8 cellular contexts compared by ENCODE assay signal in the genomic region with DNA sequence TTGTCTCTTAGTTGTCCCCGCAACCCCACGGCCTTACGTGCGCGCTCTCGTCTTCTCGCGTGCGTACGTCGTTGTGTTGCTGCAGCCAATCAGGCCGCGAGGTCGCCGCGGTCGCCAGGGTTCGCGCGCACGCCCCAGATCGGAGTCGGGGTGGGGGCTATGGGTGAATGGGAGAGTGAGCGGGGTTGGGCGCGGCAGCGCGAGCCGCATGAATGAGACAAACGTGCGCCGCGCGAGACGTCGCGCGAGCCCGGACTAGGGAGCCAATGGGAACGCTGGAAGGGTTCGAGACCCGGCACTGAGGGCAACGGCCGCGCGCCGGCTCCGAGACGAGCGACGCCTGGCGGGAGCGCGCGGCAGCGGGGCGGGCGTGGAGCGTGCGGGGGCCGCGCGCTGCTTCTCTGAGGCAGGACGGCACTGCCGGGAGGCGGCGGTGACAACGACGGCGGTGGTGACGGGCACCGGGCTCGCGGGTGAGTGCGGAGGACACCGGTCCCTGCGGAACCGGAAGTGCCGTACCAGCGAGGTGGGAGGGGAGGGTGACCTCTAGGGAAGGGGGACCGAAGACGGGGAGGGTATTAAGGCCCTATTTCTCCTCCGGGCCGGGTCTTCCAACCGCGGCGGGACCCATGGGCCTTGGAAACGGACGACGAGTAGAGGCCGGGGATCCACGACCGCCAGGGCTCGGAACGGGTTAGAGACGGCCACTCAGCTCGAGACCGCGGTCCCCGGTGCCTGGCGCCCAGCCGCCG. TPM values are rescaled to one million over a fixed set of nuclear protein-coding genes. Genes with fewer than 3 reads are reported as not detected.
DNase-seq lines count a peak whose midpoint lies in the region; ATAC-seq lines count a peak whose summit lies in the region.

TSS of gene ZDHHC5 (plus strand) at position 400 of the 752 bp plus-strand sequence. CDS start 4,977 bp downstream, outside the sequence.

- peak within 1 kb of the TSS; percentile 76 to 99 (median 96) for H3K4me3 ChIP-seq in BLaER1 treated with 17β-estradiol and CSF1 and Interleukin-3, amounts not matched to agents 10 nM and 100 nM

- peaks cover 46% of the 10 kb centered on the region for H3K4me1 Mint-ChIP-seq in activated CD4-positive, alpha-beta T cell treated with anti-CD3 and anti-CD28 coated beads, Interleukin-2, amount 10 ng/mL, durations not matched to agents 7 days and 5 days

- H4K20me1 ChIP-seq in BLaER1 treated with 17β-estradiol and CSF1 and Interleukin-3, amounts not matched to agents 10 nM and 100 nM = peaks cover 33 to 49% (median 42%) of the 10 kb centered on the region in 11 experiments

- POLR2A ChIA-PET in activated CD4-positive, alpha-beta T cell treated with anti-CD3 and anti-CD28 coated beads, Interleukin-2, amount 10 ng/mL, durations not matched to agents 7 days and 5 days (lab: Charles Lee) = no interaction called here

- peaks cover 25% of the 10 kb centered on the region for H3K36me3 Mint-ChIP-seq in activated CD4-positive, alpha-beta T cell treated with anti-CD3 and anti-CD28 coated beads, Interleukin-2, amount 10 ng/mL, durations not matched to agents 7 days and 5 days (ENCODE audit: low read depth)

- H3K9me3 Mint-ChIP-seq in activated CD4-positive, alpha-beta T cell treated with anti-CD3 and anti-CD28 coated beads, Interleukin-2, amount 10 ng/mL, durations not matched to agents 7 days and 5 days = no peaks in the 10 kb centered on the region

- peaks cover 13 to 30% (median 21%) of the 10 kb centered on the region in 11 experiments for H3K36me3 ChIP-seq in BLaER1 treated with 17β-estradiol and CSF1 and Interleukin-3, amounts not matched to agents 10 nM and 100 nM

- peak within 1 kb of the TSS; percentile 98 for H3K27ac Mint-ChIP-seq in activated CD4-positive, alpha-beta T cell treated with anti-CD3 and anti-CD28 coated beads, Interleukin-2, amount 10 ng/mL, durations not matched to agents 7 days and 5 days

- H3K27me3 ChIP-seq in BLaER1 treated with 17β-estradiol and CSF1 and Interleukin-3, amounts not matched to agents 10 nM and 100 nM = no peaks in the 10 kb centered on the region

- CTCF ChIA-PET in activated CD4-positive, alpha-beta T cell treated with anti-CD3 and anti-CD28 coated beads, Interleukin-2, amount 10 ng/mL, durations not matched to agents 7 days and 5 days (lab: Charles Lee) = interaction anchor here (0.6 to 1.8 kb wide), 4 partner anchors 15 to 100 kb away, joined by 3 to 5 read pairs (median 4); no protein-coding TSS in a partner anchor

- peaks cover 18 to 51% (median 28%) of the 10 kb centered on the region in 10 experiments for H3K4me1 ChIP-seq in BLaER1 treated with 17β-estradiol and CSF1 and Interleukin-3, amounts not matched to agents 10 nM and 100 nM

- peak within 1 kb of the TSS; percentile 96 to 100 (median 98) for H3K27ac ChIP-seq in BLaER1 treated with 17β-estradiol and CSF1 and Interleukin-3, amounts not matched to agents 10 nM and 100 nM

- no peaks in the 10 kb centered on the region for H3K27me3 Mint-ChIP-seq in activated CD4-positive, alpha-beta T cell treated with anti-CD3 and anti-CD28 coated beads, Interleukin-2, amount 10 ng/mL, durations not matched to agents 7 days and 5 days

- ATAC-seq in GM19324 (IDR thresholded peaks at IDR 0.05; ENCODE audit: low FRiP score, unreplicated experiment) (peak; percentile 87), HG03469 (IDR thresholded peaks at IDR 0.05; ENCODE audit: unreplicated experiment) (peak; percentile 78), left lobe of liver (peak; percentile 86)

- peak within 1 kb of the TSS; percentile 99 for H3K4me3 Mint-ChIP-seq in activated CD4-positive, alpha-beta T cell treated with anti-CD3 and anti-CD28 coated beads, Interleukin-2, amount 10 ng/mL, durations not matched to agents 7 days and 5 days

- no peaks in the 10 kb centered on the region for H3K9me3 ChIP-seq in BLaER1 treated with 17β-estradiol and CSF1 and Interleukin-3, amounts not matched to agents 10 nM and 100 nM (replicated peaks in 1 of 11)

- H3K4me2 ChIP-seq in BLaER1 treated with 17β-estradiol and CSF1 and Interleukin-3, amounts not matched to agents 10 nM and 100 nM = peak within 1 kb of the TSS; percentile 88 to 96 (median 91)

- H3K9ac ChIP-seq in BLaER1 treated with 17β-estradiol and CSF1 and Interleukin-3, amounts not matched to agents 10 nM and 100 nM = peak within 1 kb of the TSS; percentile 93 to 100 (median 98)

- DNase-seq in NCI-H69 (lab: John Stamatoyannopoulos, UW) (peak; percentile 100), cortex of kidney (lab: John Stamatoyannopoulos, UW) (peak; percentile 83), left lobe of liver (ENCODE audit: low spot score) (peak; percentile 99)
- peak; percentile 99 for DNase-seq in activated CD4-positive, alpha-beta T cell treated with anti-CD3 and anti-CD28 coated beads, Interleukin-2, amount 10 ng/mL, durations not matched to agents 7 days and 5 days
- DNase-seq in stimulated activated CD4-positive, alpha-beta T cell treated with anti-CD3 and anti-CD28 coated beads, Interleukin-2, amount 100 ng/mL, for 4 hours (ENCODE audit: low read depth) = peak; percentile 99

RNA-seq across cellular contexts. Expression of gene ZDHHC5, which starts in this region (rescaled TPM):
- total RNA-seq in activated CD4-positive, alpha-beta T cell treated with anti-CD3 and anti-CD28 coated beads, Interleukin-2, amount 10 ng/mL, durations not matched to agents 7 days and 5 days = 10 to 100 TPM; 62.9 to 65.5 TPM
- 26.3 TPM for total RNA-seq in left lobe of liver

Comparison
In these comparisons a context has a peak if more than half of its experiments do, and no peak if none do; other contexts are left out.
1. Peak in every context shown above with its lines: DNase-seq, ATAC-seq, H3K4me3 ChIP-seq and H3K27ac ChIP-seq.